9 cellular contexts compared by ENCODE assay signal in genomic region chrX:41596586-41596985, GRCh38.
A peak's percentile ranks its signal among the peaks of the same experiment; 100 is the strongest.
DNase-seq lines count a peak whose midpoint lies in the region; ATAC-seq lines count a peak whose summit lies in the region.
"Had no signal": no experiment of that assay in that cellular context is flagged by ENCODE, and none has a peak within 500 bp of the region (broad histone marks: within the 10 kb centered on the region; RNA-seq: fewer than 3 reads in every experiment).

No MANE protein-coding gene starts in this region.

- H2AFZ ChIP-seq in GM23248 = no peak overlapping the region

- H3K4me1 ChIP-seq in GM23248 (ENCODE audit: insufficient read depth) = peaks cover 9% of the 10 kb centered on the region

- no peaks in the 10 kb centered on the region for H3K79me2 ChIP-seq in GM23248 (ENCODE audit: insufficient read depth)

- no peak overlapping the region for H3K4me3 ChIP-seq in GM23248

- H4K20me1 ChIP-seq in GM23248 (ENCODE audit: insufficient read depth) = no peaks in the 10 kb centered on the region

- H3K9me2 ChIP-seq in GM23248 (ENCODE audit: insufficient read depth) = no peaks in the 10 kb centered on the region

- peak; percentile 10 for DNase-seq in GM23248
- no peak for DNase-seq in left colon
- DNase-seq in Right ventricle myocardium superior = no peak
- DNase-seq in activated effector memory CD4-positive, alpha-beta T cell treated with Interleukin-2 at 50 U/mL for 16 hours = no peak
- DNase-seq in NCI-H187 treated with DMSO at 0.1 percent for 48 hours (lab: John Stamatoyannopoulos, UW) = no peak
- DNase-seq in head of caudate nucleus = no peak
- DNase-seq: NCI-H1694 had no signal

- intact Hi-C loops in left colon (cut with DNase I, micrococcal nuclease) (no loop called here), Right ventricle myocardium superior (cut with DNase I) (no loop called here), head of caudate nucleus (cut with DNase I) (no loop called here)

- WGBS in GM23248 (ENCODE audit: low coverage in 1 of 2, low lambda C conversion rate in 2 of 2, missing lambda C conversion rate in 2 of 2), 2 experiments = 89 to 95% methylated on average over 3 of the region's 3 CpGs

- H3K27me3 ChIP-seq in GM23248 (replicated peaks; ENCODE audit: insufficient read depth) = no peaks in the 10 kb centered on the region

- no peak overlapping the region for H3K4me2 ChIP-seq in GM23248 (ENCODE audit: unreplicated experiment)

- 0 out of 2 replicates have a peak, but pooled peaks cover 6% of the 10 kb centered on the region for H3F3A ChIP-seq in GM23248 (ENCODE audit: insufficient read depth)

- no peak overlapping the region for H3K9ac ChIP-seq in GM23248

- ATAC-seq in GM18907 (IDR thresholded peaks at IDR 0.05; ENCODE audit: unreplicated experiment) (peak; percentile 95), HG03558 (IDR thresholded peaks at IDR 0.05; ENCODE audit: extremely low read depth, unreplicated experiment) (peak; percentile 94), left colon (peak; percentile 43), Right ventricle myocardium superior (ENCODE audit: poor library complexity) (no peak)

- no peaks in the 10 kb centered on the region for H3K36me3 ChIP-seq in GM23248 (ENCODE audit: low read depth)

- in situ Hi-C loops in GM23248 (cut with MboI) = no loop called here

- H3K27ac ChIP-seq in GM23248 = no peak overlapping the region

- no peaks in the 10 kb centered on the region for H3K9me3 ChIP-seq in GM23248 (ENCODE audit: low read depth)
